ENCODE assay signal across 13 cellular contexts in genomic region chrX:123357941-123358340, GRCh38.
DNase-seq lines count a peak whose midpoint lies in the region; ATAC-seq and TF ChIP-seq lines count a peak whose summit lies in the region.
"Had no signal": no experiment of that assay in that cellular context is flagged by ENCODE, and none has a peak within 500 bp of the region (broad histone marks: within the 10 kb centered on the region; RNA-seq: fewer than 3 reads in every experiment).

No MANE protein-coding gene starts in this region.

- CTCF ChIA-PET in activated CD8-positive, alpha-beta T cell treated with anti-CD3 and anti-CD28 coated beads, Interleukin-2, amount 10 ng/mL, durations not matched to agents 7 days and 5 days (lab: Charles Lee): no interaction called here

- no peaks in the 10 kb centered on the region for H3K27me3 Mint-ChIP-seq in activated CD8-positive, alpha-beta T cell treated with anti-CD3 and anti-CD28 coated beads, Interleukin-2, amount 10 ng/mL, durations not matched to agents 7 days and 5 days (ENCODE audit: low read depth)
- peaks cover 2% of the 10 kb centered on the region for H3K27me3 Mint-ChIP-seq in HFFc6 (ENCODE audit: insufficient read depth)

- H3K4me3 Mint-ChIP-seq in activated CD8-positive, alpha-beta T cell treated with anti-CD3 and anti-CD28 coated beads, Interleukin-2, amount 10 ng/mL, durations not matched to agents 7 days and 5 days: no peak overlapping the region
- H3K4me3 Mint-ChIP-seq in HFFc6: no peak overlapping the region

- POLR2A ChIA-PET in activated CD8-positive, alpha-beta T cell treated with anti-CD3 and anti-CD28 coated beads, Interleukin-2, amount 10 ng/mL, durations not matched to agents 7 days and 5 days (lab: Charles Lee): no interaction called here

- peak; percentile 95 for ATAC-seq in GM19324 (IDR thresholded peaks at IDR 0.05; ENCODE audit: low FRiP score, unreplicated experiment)
- ATAC-seq in HG02678 (IDR thresholded peaks at IDR 0.05; ENCODE audit: unreplicated experiment): peak; percentile 96
- ATAC-seq in HG03457 (IDR thresholded peaks at IDR 0.05; ENCODE audit: unreplicated experiment): peak; percentile 69
- ATAC-seq in activated CD8-positive, alpha-beta T cell treated with anti-CD3 and anti-CD28 coated beads, Interleukin-2, amount 10 ng/mL, durations not matched to agents 7 days and 5 days: no peak
- ATAC-seq: left colon had no signal

- H3K36me3 Mint-ChIP-seq in activated CD8-positive, alpha-beta T cell treated with anti-CD3 and anti-CD28 coated beads, Interleukin-2, amount 10 ng/mL, durations not matched to agents 7 days and 5 days (ENCODE audit: low read depth): no peaks in the 10 kb centered on the region
- 0 out of 2 replicates have a peak, but pooled peaks cover 10% of the 10 kb centered on the region for H3K36me3 Mint-ChIP-seq in HFFc6 (ENCODE audit: low read depth)

- DNase-seq in GF-D8 (lab: John Stamatoyannopoulos, UW): peak; percentile 13
- no peak for DNase-seq in activated CD8-positive, alpha-beta T cell treated with anti-CD3 and anti-CD28 coated beads, Interleukin-2, amount 10 ng/mL, durations not matched to agents 7 days and 5 days
- no peak for DNase-seq in HFFc6
- no peak for DNase-seq in RKO (ENCODE audit: low spot score)
- no peak for DNase-seq in retina
- DNase-seq: 8988T; DMS79; left colon; nucleus accumbens; stimulated activated CD4-positive, alpha-beta T cell treated with anti-CD3 and anti-CD28 coated beads, Interleukin-4, amount 100 ng/mL, for 1 hour had no signal

- no peak for TF ChIP-seq CTCF in HFFc6 (IDR thresholded peaks at IDR 0.05)

- no peaks in the 10 kb centered on the region for H3K4me1 Mint-ChIP-seq in activated CD8-positive, alpha-beta T cell treated with anti-CD3 and anti-CD28 coated beads, Interleukin-2, amount 10 ng/mL, durations not matched to agents 7 days and 5 days (ENCODE audit: low read depth)
- H3K4me1 Mint-ChIP-seq in HFFc6 (ENCODE audit: low read depth): peaks cover 24% of the 10 kb centered on the region

- H3K27ac Mint-ChIP-seq in activated CD8-positive, alpha-beta T cell treated with anti-CD3 and anti-CD28 coated beads, Interleukin-2, amount 10 ng/mL, durations not matched to agents 7 days and 5 days: no peak overlapping the region
- H3K27ac Mint-ChIP-seq in HFFc6: no peak overlapping the region

- H3K9me3 Mint-ChIP-seq in activated CD8-positive, alpha-beta T cell treated with anti-CD3 and anti-CD28 coated beads, Interleukin-2, amount 10 ng/mL, durations not matched to agents 7 days and 5 days (ENCODE audit: insufficient read depth): no peaks in the 10 kb centered on the region
- H3K9me3 Mint-ChIP-seq in HFFc6: no peaks in the 10 kb centered on the region
